Comparison of ENCODE assay signal across 7 cellular contexts in genomic region chr20:57419479-57419878, GRCh38. TPM values are rescaled to one million over a fixed set of nuclear protein-coding genes. Genes with fewer than 3 reads are reported as not detected.
DNase-seq lines count a peak whose midpoint lies in the region; ATAC-seq, FAIRE-seq and TF ChIP-seq lines count a peak whose summit lies in the region.
"Not testable (repeated sequence)": the region's sequence is repeated elsewhere in the genome, so short reads cannot be mapped to it uniquely, and the experiment has no call there.

No MANE protein-coding gene starts in this region.

- intact Hi-C loops in K562 (cut with micrococcal nuclease); Right ventricle myocardium inferior (cut with DNase I); spleen (cut with DNase I; ENCODE audit: low total_unique reads); testis (cut with DNase I; ENCODE audit: low total_unique reads): not testable (repeated sequence)

- POLR2A ChIA-PET in HEK293 (lab: Yijun Ruan, JAX): not testable (repeated sequence)
- POLR2A ChIA-PET in K562 (lab: Yijun Ruan, JAX): interaction anchor here (1.2 to 2.1 kb wide), 4 partner anchors 10 to 27 kb away, joined by 3 to 13 read pairs (median 6); no protein-coding TSS in a partner anchor

- H3K9me1 ChIP-seq in K562 (ENCODE audit: control insufficient read depth, insufficient read depth, low read length): not testable (repeated sequence)

- CTCF ChIA-PET in HEK293 (lab: Yijun Ruan, JAX): interaction anchor here (1.0 kb wide), 1 partner anchor 79 kb away, joined by 3 read pairs; no protein-coding TSS in a partner anchor
- CTCF ChIA-PET in K562 (lab: Yijun Ruan, JAX; ENCODE audit: low intra/inter-chr PET ratio): not testable (repeated sequence)

- not testable (repeated sequence) for H3K9ac ChIP-seq in MM.1S (ENCODE audit: low read length); K562 (ENCODE audit: insufficient read depth in 1 of 2, low read depth in 2 of 2, low read length in 2 of 2)

- H4K20me1 ChIP-seq in MM.1S (ENCODE audit: insufficient read depth, low read length); K562 (replicated peaks; ENCODE audit: control insufficient read depth, insufficient read depth, low read length): not testable (repeated sequence)

- DNase-seq in MM.1S; activated naive CD8-positive, alpha-beta T cell treated with anti-CD3 and anti-CD28 coated beads, Interleukin-2, amount 50 U/mL, for 24 hours; K562 (ENCODE audit: extremely low read depth in 1 of 4, low spot score in 3 of 4); testis: not testable (repeated sequence)
- DNase-seq in Right ventricle myocardium inferior (ENCODE audit: missing footprints): peak; percentile 26
- DNase-seq in spleen: peak; percentile 16

- in situ Hi-C loops in K562 (cut with MboI): not testable (repeated sequence)

- H3K9me3 ChIP-seq in HEK293 (ENCODE audit: control insufficient read depth, insufficient read depth, low read depth, low read length); MM.1S (replicated peaks; ENCODE audit: insufficient read depth, low read length); K562 (replicated peaks; ENCODE audit: control insufficient read depth, insufficient read depth, low read depth, low read length); spleen; testis: not testable (repeated sequence)

- H3K4me2 ChIP-seq in MM.1S (ENCODE audit: low read depth, low read length): peak overlapping the region; percentile 50; the same call in 1 of the 2 replicates
- H3K4me2 ChIP-seq in K562 (ENCODE audit: insufficient read depth, low read length): not testable (repeated sequence)

- not testable (repeated sequence) for H3K27ac Mint-ChIP-seq in activated naive CD8-positive, alpha-beta T cell treated with anti-CD3 and anti-CD28 coated beads, Interleukin-2, amount 50 U/mL, for 24 hours

- not testable (repeated sequence) for H3K9me2 ChIP-seq in MM.1S (replicated peaks; ENCODE audit: insufficient read depth, low read length)

- H3K9me3 Mint-ChIP-seq in activated naive CD8-positive, alpha-beta T cell treated with anti-CD3 and anti-CD28 coated beads, Interleukin-2, amount 50 U/mL, for 24 hours: not testable (repeated sequence)

- not testable (repeated sequence) for H3K36me3 Mint-ChIP-seq in activated naive CD8-positive, alpha-beta T cell treated with anti-CD3 and anti-CD28 coated beads, Interleukin-2, amount 50 U/mL, for 24 hours (ENCODE audit: low read depth)

- not testable (repeated sequence) for H2AFZ ChIP-seq in MM.1S (ENCODE audit: low read length); K562 (ENCODE audit: low read depth, low read length)

- H3F3A ChIP-seq in MM.1S (ENCODE audit: insufficient read depth, low read length): not testable (repeated sequence)

- ATAC-seq in activated naive CD8-positive, alpha-beta T cell treated with anti-CD3 and anti-CD28 coated beads, Interleukin-2, amount 50 U/mL, for 24 hours; K562; Right ventricle myocardium inferior: not testable (repeated sequence)

- not testable (repeated sequence) for BruUV-seq in K562 (replicated peaks; lab: Mats Ljungman, UMichigan)

- not testable (repeated sequence) for H3K79me2 ChIP-seq in MM.1S (ENCODE audit: low read length); K562 (ENCODE audit: control insufficient read depth, insufficient read depth, low read length)

- not testable (repeated sequence) for FAIRE-seq in K562 (lab: Jason Lieb, UNC)

- not testable (repeated sequence) for H3K36me3 ChIP-seq in HEK293 (ENCODE audit: control insufficient read depth in 2 of 2, insufficient read depth in 1 of 2, low read length in 2 of 2); MM.1S (replicated peaks; ENCODE audit: insufficient read depth, low read length); K562 (ENCODE audit: control insufficient read depth, insufficient read depth, low read length); spleen; testis (ENCODE audit: low read depth, missing control alignments)

- not testable (repeated sequence) for H3K27me3 ChIP-seq in MM.1S (replicated peaks; ENCODE audit: insufficient read depth, low read length); K562 (ENCODE audit: control insufficient read depth in 2 of 2, insufficient read depth in 2 of 2, low read length in 2 of 2); spleen (replicated peaks in 1 of 7); testis

- WGBS in K562 (ENCODE audit: insufficient coverage, low coverage, missing lambda C conversion rate): 86% methylated on average over 3 of the region's 4 CpGs
- 94 to 97% (median 96%) methylated on average over 3 to 4 of the region's 4 CpGs for WGBS in spleen, 5 donors
- 87 to 96% methylated on average over 4 of the region's 4 CpGs for WGBS in testis, 2 donors

- TF ChIP-seq RAD21 in K562 (CRISPR knock-in tag; conservative IDR thresholded peaks at IDR 0.05 in 1 of 2, IDR thresholded peaks at IDR 0.05 in 1 of 2): not testable (repeated sequence)

- TF ChIP-seq EP300 in K562 (IDR thresholded peaks at IDR 0.05; ENCODE audit: low read length): not testable (repeated sequence)

- not testable (repeated sequence) for H3K27ac ChIP-seq in HEK293 (ENCODE audit: extremely low read depth, low read depth, low read length); MM.1S (ENCODE audit: low read length); K562 (ENCODE audit: extremely low read depth, low read depth, low read length); spleen
- peak overlapping the region; percentile 22 to 29 for H3K27ac ChIP-seq in testis

- H3K4me3 Mint-ChIP-seq in activated naive CD8-positive, alpha-beta T cell treated with anti-CD3 and anti-CD28 coated beads, Interleukin-2, amount 50 U/mL, for 24 hours: peak overlapping the region; percentile 29

- H3K4me1 Mint-ChIP-seq in activated naive CD8-positive, alpha-beta T cell treated with anti-CD3 and anti-CD28 coated beads, Interleukin-2, amount 50 U/mL, for 24 hours: not testable (repeated sequence)

- not testable (repeated sequence) for H3K27me3 Mint-ChIP-seq in activated naive CD8-positive, alpha-beta T cell treated with anti-CD3 and anti-CD28 coated beads, Interleukin-2, amount 50 U/mL, for 24 hours

- H3K4me3 ChIP-seq in HEK293 (ENCODE audit: low read depth, low read length); MM.1S (ENCODE audit: low read length); K562; spleen; testis: not testable (repeated sequence)

- not testable (repeated sequence) for TF ChIP-seq POLR2A in K562 (conservative IDR thresholded peaks at IDR 0.05); spleen (IDR thresholded peaks at IDR 0.05); testis (IDR thresholded peaks at IDR 0.05)

- not testable (repeated sequence) for H3K4me1 ChIP-seq in HEK293 (ENCODE audit: control insufficient read depth, insufficient read depth, low read length); testis
- peaks cover 14% of the 10 kb centered on the region for H3K4me1 ChIP-seq in MM.1S (ENCODE audit: low read length)
- peaks cover 38 to 44% of the 10 kb centered on the region in 2 experiments for H3K4me1 ChIP-seq in K562 (replicated peaks in 1 of 2; ENCODE audit: control insufficient read depth in 2 of 2, insufficient read depth in 2 of 2, low read length in 2 of 2)
- H3K4me1 ChIP-seq in spleen: peaks cover 0 to 24% (median 6%) of the 10 kb centered on the region in 6 donors

- not testable (repeated sequence) for TF ChIP-seq CTCF in HEK293 (tag by site-specific recombination; IDR thresholded peaks at IDR 0.05); MM.1S (IDR thresholded peaks at IDR 0.05; ENCODE audit: low read length); K562 (IDR thresholded peaks at IDR 0.05 in 2 of 3, conservative IDR thresholded peaks at IDR 0.05 in 1 of 3; ENCODE audit: insufficient read depth in 2 of 3, low read depth in 1 of 3, low read length in 3 of 3); spleen (IDR thresholded peaks at IDR 0.05 in 8 of 11, conservative IDR thresholded peaks at IDR 0.05 in 3 of 11); testis (IDR thresholded peaks at IDR 0.05)

TF ChIP-seq in HEK293, 187 proteins besides CTCF, POLR2A, EP300 and RAD21:
- peak; percentile 96 for TF ChIP-seq ZNF146 (tag by site-specific recombination; IDR thresholded peaks at IDR 0.05)

RNA-seq across cellular contexts. Expression of gene RBM38, which starts 28.3 kb away (rescaled TPM):
- 13.6 and 33.0 TPM in 2 replicates for total RNA-seq in K562 (2011; cell fraction: chromatin; rRNA removed; ENCODE audit: low replicate concordance)
- 29.3 and 29.4 TPM in 2 replicates for total RNA-seq in K562 (2011; cell fraction: nucleolus; rRNA removed)
- 21.9 and 24.7 TPM in 2 replicates for total RNA-seq in K562 (2011; cell fraction: nucleoplasm; rRNA removed)
- total RNA-seq in K562 (2014; rRNA removed): 63.6 and 74.0 TPM in 2 replicates
- total RNA-seq in K562 (2014; rRNA removed; fragmentation: Illumina TruSeq; extraction: Trizol): 10.9 and 12.3 TPM in 2 replicates
- total RNA-seq in K562 (2015; rRNA removed; fragmentation: Illumina TruSeq; extraction: Trizol): 33.9 and 36.1 TPM in 2 replicates
- total RNA-seq in K562 (2021): 82.4 and 83.4 TPM in 2 replicates
- polyA plus RNA-seq in K562 (2011; rRNA removed): 31.9 and 33.2 TPM in 2 replicates
- polyA plus RNA-seq in K562 (2011; cell fraction: cytosol; rRNA removed): 44.2 and 145 TPM in 2 replicates
- polyA plus RNA-seq in K562 (2011; cell fraction: nucleus; rRNA removed): 29.1 and 66.0 TPM in 2 replicates
- polyA plus RNA-seq in K562 (2012): 54.8 and 56.8 TPM in 2 replicates
- 22.5 and 55.0 TPM in 2 replicates for polyA plus RNA-seq in K562 (2014; fragmentation: Illumina TruSeq; extraction: Trizol)
- under 1 TPM; 0.28 to 0.39 TPM for polyA plus RNA-seq in K562 (2014; fragmentation: Nextera tagmentation; extraction: Ambion mirVana)
- polyA plus RNA-seq in K562 (2014; rRNA removed): 79.6 and 84.1 TPM in 2 replicates
- 7.0 and 14.2 TPM in 2 replicates for polyA minus RNA-seq in K562 (2011; rRNA and poly(A)+ RNA removed)
- polyA minus RNA-seq in K562 (2011; cell fraction: cytosol; rRNA and poly(A)+ RNA removed): 35.7 and 38.9 TPM in 2 replicates
- 8.0 and 10.9 TPM in 2 replicates for polyA minus RNA-seq in K562 (2011; cell fraction: nucleus; rRNA and poly(A)+ RNA removed)
- total RNA-seq in Right ventricle myocardium inferior: 89.6 TPM
- 100 to 1,000 TPM in 1 of 7 donors, 10 to 100 TPM in 6; 49.2 to 120 (median 61.6) TPM for total RNA-seq in spleen
- 10 to 100 TPM; 48.6 to 87.8 (median 81.2) TPM for polyA plus RNA-seq in spleen
- total RNA-seq in testis: 100 to 1,000 TPM; 108 to 114 TPM
- polyA plus RNA-seq in testis (ENCODE audit: insufficient read depth, low read depth, low replicate concordance): 69.6 TPM
